In genomic region chr2:25041307-25041927, GRCh38 we compare ENCODE assay signal across 8 cellular contexts. TPM values are rescaled to one million over a fixed set of nuclear protein-coding genes. Genes with fewer than 3 reads are reported as not detected.
DNase-seq lines count a peak whose midpoint lies in the region; ATAC-seq and TF ChIP-seq lines count a peak whose summit lies in the region.

No MANE protein-coding gene starts in this region.

- no peaks in the 10 kb centered on the region for H3K27me3 ChIP-seq in aorta (ENCODE audit: control insufficient read depth in 1 of 2, insufficient read depth in 2 of 2, low read length in 1 of 2)

- no peaks in the 10 kb centered on the region for H3K36me3 Mint-ChIP-seq in nephron (ENCODE audit: low read depth)

- peaks cover 35% of the 10 kb centered on the region for H3K27me3 Mint-ChIP-seq in nephron (ENCODE audit: low read depth)

- H3K9me3 Mint-ChIP-seq in nephron, result no peaks in the 10 kb centered on the region

- H3K27ac Mint-ChIP-seq in nephron, result peak overlapping the region; percentile 10 to 80 (median 70)

- TF ChIP-seq CTCF in foreskin fibroblast (IDR thresholded peaks at IDR 0.05; ENCODE audit: low read depth, low read length) (peak; percentile 20), nephron (IDR thresholded peaks at IDR 0.05; ENCODE audit: unreplicated experiment in 3 of 3) (peak; percentile 33 to 59 (median 53))

- H3K4me1 ChIP-seq in ES-I3 (ENCODE audit: insufficient read depth, low read length) (peaks cover 6% of the 10 kb centered on the region; the same call in 1 of the 2 replicates), aorta (ENCODE audit: control insufficient read depth in 1 of 2, insufficient read depth in 2 of 2, low read length in 2 of 2) (no peaks in the 10 kb centered on the region)

- peak overlapping the region; percentile 76 to 91 (median 80) for H3K4me3 Mint-ChIP-seq in nephron

- H3K4me3 ChIP-seq in foreskin fibroblast (ENCODE audit: low read depth in 1 of 2, low read length in 2 of 2), result peak overlapping the region; percentile 25 to 49
- peak overlapping the region; percentile 3 to 21 for H3K4me3 ChIP-seq in aorta (ENCODE audit: low read length in 2 of 2)

- H3K27ac ChIP-seq in aorta (ENCODE audit: low read depth in 1 of 2, low read length in 2 of 2), result peak overlapping the region in 1 of 2 donors; percentile 13

- ATAC-seq in HG03064 (IDR thresholded peaks at IDR 0.05; ENCODE audit: low read depth, unreplicated experiment) (peak; percentile 12), aorta (ENCODE audit: low FRiP score) (peak; percentile 19)

- peak overlapping the region; percentile 42; the same call in 1 of the 2 replicates for H3K9ac ChIP-seq in ES-I3 (ENCODE audit: low read depth, low read length)

- no peaks in the 10 kb centered on the region for H3K36me3 ChIP-seq in ES-I3 (ENCODE audit: insufficient read depth, low read length)
- no peaks in the 10 kb centered on the region for H3K36me3 ChIP-seq in aorta (ENCODE audit: control insufficient read depth in 1 of 2, insufficient read depth in 2 of 2, low read length in 1 of 2)

- intact Hi-C loops in aorta (cut with DNase I), result loop anchor here (2.0 to 5.0 kb wide), 3 partner anchors 65 to 91 kb away; partner anchors contain the start of gene DNAJC27 (in 1 of the 2)

- DNase-seq in NCI-H2227 treated with DMSO at 0.1 percent for 48 hours (lab: John Stamatoyannopoulos, UW) (peak; percentile 80), foreskin fibroblast (peak in 1 of 2 donors; percentile 60), aorta (peak; percentile 64 to 82), SKM-1 treated with dmso at 0.1 percent for 144 hours (lab: John Stamatoyannopoulos, UW; ENCODE audit: unreplicated experiment) (no peak)
- DNase-seq in activated gamma-delta T cell treated with anti-CD3 and anti-CD28 coated beads, Interleukin-2, amount 50 U/mL, for 16 hours (ENCODE audit: low read depth), result peak; percentile 2

- WGBS in aorta, 2 donors, result 2% methylated on average over 28 of the region's 28 CpGs

- H3K9me3 ChIP-seq in ES-I3 (ENCODE audit: control insufficient read depth, insufficient read depth, low read length) (no peaks in the 10 kb centered on the region), aorta (ENCODE audit: control insufficient read depth, low read length) (no peaks in the 10 kb centered on the region)

- H3K4me1 Mint-ChIP-seq in nephron, result peaks cover 25% of the 10 kb centered on the region

RNA-seq across cellular contexts. Expression of gene EFR3B, which starts 0.5 kb away (rescaled TPM):
- total RNA-seq in aorta, result 1 to 10 TPM; 1.3 TPM
- polyA plus RNA-seq in aorta, result under 1 TPM; 0.36 to 0.50 TPM
